ENCODE assay signal across 8 cellular contexts in genomic region chr11:64870176-64870892, GRCh38. TPM values are rescaled to one million over a fixed set of nuclear protein-coding genes. Genes with fewer than 3 reads are reported as not detected.
DNase-seq lines count a peak whose midpoint lies in the region; ATAC-seq, FAIRE-seq and TF ChIP-seq lines count a peak whose summit lies in the region.

No MANE protein-coding gene starts in this region.

- H3K4me1 ChIP-seq in Loucy (ENCODE audit: insufficient read depth, low read length, poor library complexity, severe bottlenecking) (peaks cover 50% of the 10 kb centered on the region), K562 (replicated peaks in 1 of 2; ENCODE audit: control insufficient read depth in 2 of 2, insufficient read depth in 2 of 2, low read length in 2 of 2) (peaks cover 30 to 52% of the 10 kb centered on the region in 2 experiments), lower lobe of right lung (peaks cover 94% of the 10 kb centered on the region), transverse colon (peaks cover 52 to 80% (median 65%) of the 10 kb centered on the region in 4 donors)

- no TSS peak for BruUV-seq in K562 (replicated peaks; lab: Mats Ljungman, UMichigan)

- no peaks in the 10 kb centered on the region for H3K9me1 ChIP-seq in K562 (ENCODE audit: control insufficient read depth, insufficient read depth, low read length)

- TF ChIP-seq RAD21 in K562 (CRISPR knock-in tag; conservative IDR thresholded peaks at IDR 0.05 in 1 of 2, IDR thresholded peaks at IDR 0.05 in 1 of 2) = no peak

- TF ChIP-seq EP300 in K562 (IDR thresholded peaks at IDR 0.05; ENCODE audit: low read length) = peak; percentile 31; the same call in 1 of the 2 replicates
- TF ChIP-seq EP300 in transverse colon (IDR thresholded peaks at IDR 0.05; ENCODE audit: low read depth) = no peak

- H3K9me3 ChIP-seq in Loucy (ENCODE audit: insufficient read depth, low read depth, low read length) (no peaks in the 10 kb centered on the region), K562 (replicated peaks; ENCODE audit: control insufficient read depth, insufficient read depth, low read depth, low read length) (no peaks in the 10 kb centered on the region), lower lobe of right lung (no peaks in the 10 kb centered on the region), transverse colon (no peaks in the 10 kb centered on the region)

- no peak overlapping the region for H3K4me3 ChIP-seq in AG10803 (ENCODE audit: low read length)
- peak overlapping the region; percentile 63 for H3K4me3 ChIP-seq in Loucy (ENCODE audit: low read length, poor library complexity, severe bottlenecking)
- peak overlapping the region; percentile 9; the same call in 1 of the 2 replicates for H3K4me3 ChIP-seq in K562
- peak overlapping the region; percentile 28 for H3K4me3 ChIP-seq in lower lobe of right lung
- H3K4me3 ChIP-seq in transverse colon = no peak overlapping the region

- peak; percentile 90 for FAIRE-seq in K562 (lab: Jason Lieb, UNC)

- H2AFZ ChIP-seq in Loucy (ENCODE audit: low read length) (no peak overlapping the region), K562 (ENCODE audit: low read depth, low read length) (no peak overlapping the region)

- H3K27me3 ChIP-seq in Loucy (ENCODE audit: insufficient read depth, low read length, poor library complexity, severe bottlenecking) = no peaks in the 10 kb centered on the region
- H3K27me3 ChIP-seq in K562 (ENCODE audit: control insufficient read depth in 2 of 2, insufficient read depth in 2 of 2, low read length in 2 of 2) = no peaks in the 10 kb centered on the region; a peak in 1 of 5 replicates
- H3K27me3 ChIP-seq in lower lobe of right lung (ENCODE audit: low read depth) = no peaks in the 10 kb centered on the region
- H3K27me3 ChIP-seq in transverse colon = no peaks in the 10 kb centered on the region

- no peaks in the 10 kb centered on the region for H3F3A ChIP-seq in Loucy (ENCODE audit: low read depth)

- peaks cover under 1% of the 10 kb centered on the region for H4K20me1 ChIP-seq in Loucy (ENCODE audit: insufficient read depth, low read length, poor library complexity, severe bottlenecking)
- peaks cover 6% of the 10 kb centered on the region; the same call in 1 of the 2 replicates for H4K20me1 ChIP-seq in K562 (replicated peaks; ENCODE audit: control insufficient read depth, insufficient read depth, low read length)

- H3K27ac ChIP-seq in K562 (ENCODE audit: extremely low read depth, low read depth, low read length) (peak overlapping the region; percentile 66), lower lobe of right lung (peak overlapping the region; percentile 63), transverse colon (peak overlapping the region; percentile 79 to 96 (median 94))

- ATAC-seq in K562 (peak; percentile 76), lower lobe of right lung (peak; percentile 42), GM18498 (IDR thresholded peaks at IDR 0.05; ENCODE audit: unreplicated experiment) (no peak), GM18907 (IDR thresholded peaks at IDR 0.05; ENCODE audit: unreplicated experiment) (no peak)

- H3K79me2 ChIP-seq in Loucy (ENCODE audit: insufficient read depth, low read length) = peaks cover 83% of the 10 kb centered on the region
- H3K79me2 ChIP-seq in K562 (ENCODE audit: control insufficient read depth, insufficient read depth, low read length) = peaks cover 75% of the 10 kb centered on the region

- POLR2A ChIA-PET in K562 (lab: Yijun Ruan, JAX) = interaction anchor here (0.8 to 2.1 kb wide), 6 partner anchors 8 to 24 kb away, joined by 3 to 8 read pairs (median 6); no protein-coding TSS in a partner anchor

- TF ChIP-seq POLR2A in K562 (conservative IDR thresholded peaks at IDR 0.05) (no peak), transverse colon (IDR thresholded peaks at IDR 0.05) (no peak)

- H3K9ac ChIP-seq in Loucy (ENCODE audit: low read depth, low read length, poor library complexity, severe bottlenecking) (peak overlapping the region; percentile 63), K562 (ENCODE audit: insufficient read depth in 1 of 2, low read depth in 2 of 2, low read length in 2 of 2) (peak overlapping the region; percentile 22 to 85)

- intact Hi-C loops in K562 (cut with micrococcal nuclease) = loop anchor here (2.0 kb wide), 1 partner anchor 18 kb away; no protein-coding TSS in a partner anchor
- intact Hi-C loops in lower lobe of right lung (cut with DNase I) = no loop called here
- intact Hi-C loops in transverse colon (cut with DNase I; ENCODE audit: low total_unique reads) = no loop called here

- DNase-seq in AG10803 (ENCODE audit: low read depth) = peak; percentile 51
- peak; percentile 81 to 85 (median 84) for DNase-seq in K562 (ENCODE audit: extremely low read depth in 1 of 4, low spot score in 3 of 4)
- no peak for DNase-seq in lower lobe of right lung
- DNase-seq in transverse colon = peak; percentile 36
- no peak for DNase-seq in NCI-H187 treated with DMSO at 0.1 percent for 48 hours (lab: John Stamatoyannopoulos, UW)

- H3K9me2 ChIP-seq in Loucy (replicated peaks; ENCODE audit: low read depth, low read length) = no peaks in the 10 kb centered on the region

- peaks cover 6% of the 10 kb centered on the region; the same call in 1 of the 2 replicates for H3K36me3 ChIP-seq in Loucy (ENCODE audit: insufficient read depth, low read length)
- H3K36me3 ChIP-seq in K562 (ENCODE audit: control insufficient read depth, insufficient read depth, low read length) = peaks cover 62% of the 10 kb centered on the region; the same call in 2 of the 3 replicates
- peaks cover 47% of the 10 kb centered on the region for H3K36me3 ChIP-seq in lower lobe of right lung
- peaks cover 0 to 5% (median 0%) of the 10 kb centered on the region in 4 donors for H3K36me3 ChIP-seq in transverse colon

- no peak for TF ChIP-seq CTCF in AG10803 (conservative IDR thresholded peaks at IDR 0.05; ENCODE audit: low read length)
- 0 out of 2 replicates have a peak, but pooled peaks have one; percentile 4 for TF ChIP-seq CTCF in Loucy (conservative IDR thresholded peaks at IDR 0.05; ENCODE audit: low read length)
- TF ChIP-seq CTCF in K562 (IDR thresholded peaks at IDR 0.05 in 2 of 3, conservative IDR thresholded peaks at IDR 0.05 in 1 of 3; ENCODE audit: insufficient read depth in 2 of 3, low read depth in 1 of 3, low read length in 3 of 3) = no peak
- TF ChIP-seq CTCF in lower lobe of right lung (IDR thresholded peaks at IDR 0.05) = no peak
- TF ChIP-seq CTCF in transverse colon (IDR thresholded peaks at IDR 0.05) = no peak

- in situ Hi-C loops in K562 (cut with MboI) (no loop called here), transverse colon (cut with MboI; ENCODE audit: low pct_ligation_motif_present in 1 of 4, low pct_unique_long_range_greater_than_20kb in 1 of 4, low sequenced_read_pairs in 3 of 4) (no loop called here)

- 18% methylated on average over 19 of the region's 19 CpGs for WGBS in K562 (ENCODE audit: insufficient coverage, low coverage, missing lambda C conversion rate)
- WGBS in transverse colon (ENCODE audit: low coverage in 1 of 2), 2 donors = 72% methylated on average over 19 of the region's 19 CpGs; no CpG with 5 or more reads in 1 of the 2 donors

- CTCF ChIA-PET in K562 (lab: Yijun Ruan, JAX; ENCODE audit: low intra/inter-chr PET ratio) = no interaction called here

- H3K4me2 ChIP-seq in Loucy (ENCODE audit: low read depth, low read length, poor library complexity, severe bottlenecking) (peak overlapping the region; percentile 89), K562 (ENCODE audit: insufficient read depth, low read length) (peak overlapping the region; percentile 62)

RNA-seq across cellular contexts. Expression of gene EHD1, which starts 8.1 kb away (rescaled TPM):
- total RNA-seq in K562 (2011; cell fraction: chromatin; rRNA removed; ENCODE audit: low replicate concordance) = 20.8 and 92.1 TPM in 2 replicates
- 57.7 and 64.3 TPM in 2 replicates for total RNA-seq in K562 (2011; cell fraction: nucleolus; rRNA removed)
- total RNA-seq in K562 (2011; cell fraction: nucleoplasm; rRNA removed) = 24.2 and 37.8 TPM in 2 replicates
- total RNA-seq in K562 (2014; rRNA removed) (39.1 and 40.0 TPM in 2 replicates), K562 (2014; rRNA removed; fragmentation: Illumina TruSeq; extraction: Trizol) (7.2 and 11.5 TPM in 2 replicates), K562 (2015; rRNA removed; fragmentation: Illumina TruSeq; extraction: Trizol) (12.7 and 12.9 TPM in 2 replicates), K562 (2021) (65.0 and 69.6 TPM in 2 replicates), lower lobe of right lung (73.4 TPM), transverse colon (100 to 1,000 TPM in 2 of 4 donors, 10 to 100 TPM in 2; 67.9 to 202 (median 116) TPM)
- polyA plus RNA-seq in K562 (2011; rRNA removed) (16.4 and 34.2 TPM in 2 replicates), K562 (2014; fragmentation: Illumina TruSeq; extraction: Trizol) (41.0 and 45.1 TPM in 2 replicates), K562 (2014; fragmentation: Nextera tagmentation; extraction: Ambion mirVana) (under 1 TPM; 0.46 to 0.59 TPM), K562 (2014; rRNA removed) (26.8 and 27.3 TPM in 2 replicates)
- polyA plus RNA-seq in K562 (2011; cell fraction: cytosol; rRNA removed) = 30.6 and 56.6 TPM in 2 replicates
- polyA plus RNA-seq in K562 (2011; cell fraction: nucleus; rRNA removed) = 30.2 and 48.9 TPM in 2 replicates
- polyA plus RNA-seq in K562 (2012) = 38.5 and 52.8 TPM in 2 replicates
- 26.8 and 39.2 TPM in 2 replicates for polyA minus RNA-seq in K562 (2011; rRNA and poly(A)+ RNA removed)
- 50.9 and 64.3 TPM in 2 replicates for polyA minus RNA-seq in K562 (2011; cell fraction: cytosol; rRNA and poly(A)+ RNA removed)
- 17.4 and 22.8 TPM in 2 replicates for polyA minus RNA-seq in K562 (2011; cell fraction: nucleus; rRNA and poly(A)+ RNA removed)

RNA-seq across cellular contexts. Expression of gene CDC42BPG, which starts 25.9 kb away (rescaled TPM):
- total RNA-seq in K562 (2011; cell fraction: chromatin; rRNA removed; ENCODE audit: low replicate concordance) = 19.1 and 64.6 TPM in 2 replicates
- total RNA-seq in K562 (2011; cell fraction: nucleolus; rRNA removed) = 33.3 and 37.9 TPM in 2 replicates
- 16.2 and 19.7 TPM in 2 replicates for total RNA-seq in K562 (2011; cell fraction: nucleoplasm; rRNA removed)
- total RNA-seq in K562 (2014; rRNA removed) = 4.0 and 7.1 TPM in 2 replicates
- 0.99 and 1.1 TPM in 2 replicates for total RNA-seq in K562 (2014; rRNA removed; fragmentation: Illumina TruSeq; extraction: Trizol)
- total RNA-seq in K562 (2015; rRNA removed; fragmentation: Illumina TruSeq; extraction: Trizol) = 2.1 and 2.5 TPM in 2 replicates
- total RNA-seq in K562 (2021) = 7.4 and 8.8 TPM in 2 replicates
- polyA plus RNA-seq in K562 (2011; rRNA removed) = 2.2 and 3.6 TPM in 2 replicates
- polyA plus RNA-seq in K562 (2011; cell fraction: cytosol; rRNA removed) = 2.0 and 4.5 TPM in 2 replicates
- polyA plus RNA-seq in K562 (2011; cell fraction: nucleus; rRNA removed) = 15.1 and 28.5 TPM in 2 replicates
- 4.7 and 6.3 TPM in 2 replicates for polyA plus RNA-seq in K562 (2012)
- 1.8 and 4.6 TPM in 2 replicates for polyA plus RNA-seq in K562 (2014; fragmentation: Illumina TruSeq; extraction: Trizol)
- polyA plus RNA-seq in K562 (2014; fragmentation: Nextera tagmentation; extraction: Ambion mirVana) = under 1 TPM; 0.04 to 0.08 TPM
- 7.9 and 11.8 TPM in 2 replicates for polyA plus RNA-seq in K562 (2014; rRNA removed)
- polyA minus RNA-seq in K562 (2011; rRNA and poly(A)+ RNA removed) = 2.1 and 3.0 TPM in 2 replicates
- polyA minus RNA-seq in K562 (2011; cell fraction: cytosol; rRNA and poly(A)+ RNA removed) = 3.2 and 3.5 TPM in 2 replicates
- polyA minus RNA-seq in K562 (2011; cell fraction: nucleus; rRNA and poly(A)+ RNA removed) = 12.1 and 12.2 TPM in 2 replicates
- 16.3 TPM for total RNA-seq in lower lobe of right lung
- 10 to 100 TPM; 32.6 to 82.3 (median 46.9) TPM for total RNA-seq in transverse colon

RNA-seq across cellular contexts. Expression of gene ATG2A, which starts 46.7 kb away (rescaled TPM):
- 50.6 and 183 TPM in 2 replicates for total RNA-seq in K562 (2011; cell fraction: chromatin; rRNA removed; ENCODE audit: low replicate concordance)
- total RNA-seq in K562 (2011; cell fraction: nucleolus; rRNA removed) = 131 and 133 TPM in 2 replicates
- 70.0 and 70.2 TPM in 2 replicates for total RNA-seq in K562 (2011; cell fraction: nucleoplasm; rRNA removed)
- 22.2 and 22.4 TPM in 2 replicates for total RNA-seq in K562 (2014; rRNA removed)
- total RNA-seq in K562 (2014; rRNA removed; fragmentation: Illumina TruSeq; extraction: Trizol) = 3.2 and 3.6 TPM in 2 replicates
- total RNA-seq in K562 (2015; rRNA removed; fragmentation: Illumina TruSeq; extraction: Trizol) = 6.2 and 7.7 TPM in 2 replicates
- 37.7 and 45.9 TPM in 2 replicates for total RNA-seq in K562 (2021)
- polyA plus RNA-seq in K562 (2011; rRNA removed) = 4.6 and 11.2 TPM in 2 replicates
- 6.2 and 17.3 TPM in 2 replicates for polyA plus RNA-seq in K562 (2011; cell fraction: cytosol; rRNA removed)
- polyA plus RNA-seq in K562 (2011; cell fraction: nucleus; rRNA removed) = 42.8 and 78.0 TPM in 2 replicates
- 22.5 and 32.9 TPM in 2 replicates for polyA plus RNA-seq in K562 (2012)
- polyA plus RNA-seq in K562 (2014; fragmentation: Illumina TruSeq; extraction: Trizol) = 5.2 and 15.8 TPM in 2 replicates
- under 1 TPM; 0.25 to 0.53 TPM for polyA plus RNA-seq in K562 (2014; fragmentation: Nextera tagmentation; extraction: Ambion mirVana)
- 21.0 and 21.6 TPM in 2 replicates for polyA plus RNA-seq in K562 (2014; rRNA removed)
- polyA minus RNA-seq in K562 (2011; rRNA and poly(A)+ RNA removed) = 5.7 and 7.2 TPM in 2 replicates
- 18.2 and 19.4 TPM in 2 replicates for polyA minus RNA-seq in K562 (2011; cell fraction: cytosol; rRNA and poly(A)+ RNA removed)
- polyA minus RNA-seq in K562 (2011; cell fraction: nucleus; rRNA and poly(A)+ RNA removed) = 45.1 and 49.8 TPM in 2 replicates
- total RNA-seq in lower lobe of right lung = 21.7 TPM
- 10 to 100 TPM; 30.1 to 82.3 (median 46.4) TPM for total RNA-seq in transverse colon

RNA-seq across cellular contexts. Expression of gene PPP2R5B, which starts 54.2 kb away (rescaled TPM):
- total RNA-seq in K562 (2011; cell fraction: chromatin; rRNA removed; ENCODE audit: low replicate concordance) = 18.6 and 35.5 TPM in 2 replicates
- total RNA-seq in K562 (2011; cell fraction: nucleolus; rRNA removed) = 16.1 and 22.7 TPM in 2 replicates
- total RNA-seq in K562 (2011; cell fraction: nucleoplasm; rRNA removed) = 17.8 and 18.6 TPM in 2 replicates
- total RNA-seq in K562 (2014; rRNA removed) (3.3 and 5.2 TPM in 2 replicates), K562 (2014; rRNA removed; fragmentation: Illumina TruSeq; extraction: Trizol) (1.8 and 3.2 TPM in 2 replicates), K562 (2015; rRNA removed; fragmentation: Illumina TruSeq; extraction: Trizol) (2.5 and 2.6 TPM in 2 replicates), K562 (2021) (6.4 and 7.8 TPM in 2 replicates), lower lobe of right lung (23.9 TPM), transverse colon (10 to 100 TPM; 16.7 to 38.1 (median 26.8) TPM)
- polyA plus RNA-seq in K562 (2011; rRNA removed) (7.3 and 11.1 TPM in 2 replicates), K562 (2014; fragmentation: Illumina TruSeq; extraction: Trizol) (5.1 and 5.2 TPM in 2 replicates), K562 (2014; fragmentation: Nextera tagmentation; extraction: Ambion mirVana) (under 1 TPM; 0.10 to 0.13 TPM), K562 (2014; rRNA removed) (5.1 and 6.1 TPM in 2 replicates)
- polyA plus RNA-seq in K562 (2011; cell fraction: cytosol; rRNA removed) = 9.0 and 9.1 TPM in 2 replicates
- 46.9 and 48.0 TPM in 2 replicates for polyA plus RNA-seq in K562 (2011; cell fraction: nucleus; rRNA removed)
- polyA plus RNA-seq in K562 (2012) = 5.8 and 10.7 TPM in 2 replicates
- 3.4 and 4.0 TPM in 2 replicates for polyA minus RNA-seq in K562 (2011; rRNA and poly(A)+ RNA removed)
- polyA minus RNA-seq in K562 (2011; cell fraction: cytosol; rRNA and poly(A)+ RNA removed) = 3.6 and 3.9 TPM in 2 replicates
- polyA minus RNA-seq in K562 (2011; cell fraction: nucleus; rRNA and poly(A)+ RNA removed) = 4.8 and 5.9 TPM in 2 replicates

RNA-seq across cellular contexts. Expression of gene MEN1, which starts 60.0 kb away (rescaled TPM):
- total RNA-seq in K562 (2011; cell fraction: chromatin; rRNA removed; ENCODE audit: low replicate concordance) = 33.3 and 80.8 TPM in 2 replicates
- total RNA-seq in K562 (2011; cell fraction: nucleolus; rRNA removed) = 78.7 and 86.4 TPM in 2 replicates
- total RNA-seq in K562 (2011; cell fraction: nucleoplasm; rRNA removed) = 51.5 and 54.8 TPM in 2 replicates
- total RNA-seq in K562 (2014; rRNA removed) = 24.3 and 29.4 TPM in 2 replicates
- 6.3 and 7.3 TPM in 2 replicates for total RNA-seq in K562 (2014; rRNA removed; fragmentation: Illumina TruSeq; extraction: Trizol)
- total RNA-seq in K562 (2015; rRNA removed; fragmentation: Illumina TruSeq; extraction: Trizol) = 12.3 and 15.0 TPM in 2 replicates
- 55.7 and 57.2 TPM in 2 replicates for total RNA-seq in K562 (2021)
- polyA plus RNA-seq in K562 (2011; rRNA removed) = 19.3 and 34.7 TPM in 2 replicates
- polyA plus RNA-seq in K562 (2011; cell fraction: cytosol; rRNA removed) = 22.5 and 54.7 TPM in 2 replicates
- polyA plus RNA-seq in K562 (2011; cell fraction: nucleus; rRNA removed) = 88.7 and 149 TPM in 2 replicates
- 41.1 and 44.4 TPM in 2 replicates for polyA plus RNA-seq in K562 (2012)
- 42.7 and 48.3 TPM in 2 replicates for polyA plus RNA-seq in K562 (2014; fragmentation: Illumina TruSeq; extraction: Trizol)
- 1 to 10 TPM; 3.4 to 3.9 TPM for polyA plus RNA-seq in K562 (2014; fragmentation: Nextera tagmentation; extraction: Ambion mirVana)
- polyA plus RNA-seq in K562 (2014; rRNA removed) = 40.5 and 42.5 TPM in 2 replicates
- 6.3 and 9.1 TPM in 2 replicates for polyA minus RNA-seq in K562 (2011; rRNA and poly(A)+ RNA removed)
- 24.1 and 29.2 TPM in 2 replicates for polyA minus RNA-seq in K562 (2011; cell fraction: cytosol; rRNA and poly(A)+ RNA removed)
- polyA minus RNA-seq in K562 (2011; cell fraction: nucleus; rRNA and poly(A)+ RNA removed) = 19.9 and 21.0 TPM in 2 replicates
- 22.7 TPM for total RNA-seq in lower lobe of right lung
- total RNA-seq in transverse colon = 10 to 100 TPM; 19.5 to 30.3 (median 25.4) TPM

Comparison
In these comparisons a context has a peak if more than half of its experiments do, and no peak if none do; other contexts are left out.
1. DNase-seq: peak in AG10803 (single experiment), K562 (4 of 4) and transverse colon (single experiment); none in lower lobe of right lung (single experiment) and NCI-H187 treated with DMSO at 0.1 percent for 48 hours (single experiment).
2. H3K4me3 ChIP-seq: peak in Loucy (single experiment), K562 (single experiment) and lower lobe of right lung (single experiment); none in AG10803 (single experiment) and transverse colon (0 of 4).
3. ATAC-seq: peak in K562 (single experiment) and lower lobe of right lung (2 of 2); none in GM18498 (single experiment) and GM18907 (single experiment).
4. Peak in every context shown above with its lines, with median percentiles within 50 percentile points of each other: H3K27ac ChIP-seq.